Comparison of ENCODE assay signal across 9 cellular contexts in the genomic region with DNA sequence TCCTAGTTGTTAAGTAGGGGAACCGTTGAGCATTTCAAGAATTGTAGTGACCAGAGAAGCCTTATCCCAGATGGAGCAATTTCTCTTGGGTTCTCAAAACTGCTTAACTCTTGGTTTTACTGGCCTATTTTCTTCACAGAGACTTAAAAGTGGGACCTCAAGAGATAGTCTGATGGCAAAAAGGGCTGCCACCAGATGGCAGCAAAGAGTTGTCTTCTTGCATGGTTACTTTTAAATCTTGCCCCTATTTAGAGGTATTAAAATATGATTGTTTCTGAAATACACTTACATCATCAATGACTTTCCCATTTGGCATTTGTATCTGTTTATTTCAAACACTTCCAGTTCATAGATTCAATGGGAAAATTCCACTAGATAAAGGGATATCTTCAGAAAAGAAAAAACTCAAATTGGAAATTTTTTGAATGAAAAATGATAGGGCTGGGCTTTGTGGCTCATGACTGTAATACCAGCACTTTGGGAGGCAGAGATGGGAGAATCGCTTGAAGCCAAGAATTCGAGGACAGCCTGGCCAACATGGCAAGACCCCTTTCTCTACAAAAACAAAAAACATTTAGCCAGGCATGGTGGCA.
DNase-seq lines count a peak whose midpoint lies in the region; ATAC-seq and TF ChIP-seq lines count a peak whose summit lies in the region.
"Had no signal": no experiment of that assay in that cellular context is flagged by ENCODE, and none has a peak within 500 bp of the region (broad histone marks: within the 10 kb centered on the region; RNA-seq: fewer than 3 reads in every experiment).

No MANE protein-coding gene starts in this region.

- no peak overlapping the region for H3K4me3 Mint-ChIP-seq in nephron progenitor cell
- H3K4me3 Mint-ChIP-seq: naive B cell had no signal

- no peaks in the 10 kb centered on the region for H3K36me3 Mint-ChIP-seq in nephron progenitor cell (ENCODE audit: low read depth)
- H3K36me3 Mint-ChIP-seq: naive B cell had no signal

- peak; percentile 87 for TF ChIP-seq CTCF in C4-2B (conservative IDR thresholded peaks at IDR 0.05)
- TF ChIP-seq CTCF in LNCAP (IDR thresholded peaks at IDR 0.05) = peak; percentile 82
- TF ChIP-seq CTCF in nephron progenitor cell (IDR thresholded peaks at IDR 0.05) = peak; percentile 83

- H3K27ac ChIP-seq in C4-2B = no peak overlapping the region

- H3K27ac Mint-ChIP-seq in nephron progenitor cell = no peak overlapping the region

- no peaks in the 10 kb centered on the region for H3K27me3 Mint-ChIP-seq in nephron progenitor cell (ENCODE audit: low read depth, poor library complexity)

- H3K9me3 Mint-ChIP-seq in nephron progenitor cell = no peaks in the 10 kb centered on the region

- peak; percentile 71 for ATAC-seq in GM18861 (IDR thresholded peaks at IDR 0.05; ENCODE audit: unreplicated experiment)
- ATAC-seq in SK-N-SH treated with all-trans-retinoic acid at 6 μM for 48 hours = 0 out of 3 replicates have a peak, but pooled peaks have one; percentile 43
- no peak for ATAC-seq in HG03354 (IDR thresholded peaks at IDR 0.05; ENCODE audit: poor library complexity, severe bottlenecking, unreplicated experiment)
- no peak for ATAC-seq in HG02763 (IDR thresholded peaks at IDR 0.05; ENCODE audit: unreplicated experiment)

- TF ChIP-seq POLR2A in erythroblast (IDR thresholded peaks at IDR 0.05; ENCODE audit: low read length) = no peak

- DNase-seq in erythroblast (lab: John Stamatoyannopoulos, UW) (peak; percentile 27 to 59), nephron progenitor cell (peak; percentile 70)
- DNase-seq: naive B cell had no signal

- H3K4me1 Mint-ChIP-seq in nephron progenitor cell = no peaks in the 10 kb centered on the region
- H3K4me1 Mint-ChIP-seq: naive B cell had no signal

TF ChIP-seq in SK-N-SH treated with all-trans-retinoic acid at 6 μM for 48 hours, 23 proteins besides CTCF, POLR2A, EP300 and RAD21:
- TF ChIP-seq GLIS3 (CRISPR knock-in tag; IDR thresholded peaks at IDR 0.05) (no peak), BACH2 (CRISPR knock-in tag; IDR thresholded peaks at IDR 0.05; ENCODE audit: borderline replicate concordance) (no peak), CSDC2 (CRISPR knock-in tag; IDR thresholded peaks at IDR 0.05) (no peak), ARNTL (CRISPR knock-in tag; IDR thresholded peaks at IDR 0.05; ENCODE audit: borderline replicate concordance, low read depth) (no peak), ZNF565 (CRISPR knock-in tag; conservative IDR thresholded peaks at IDR 0.05; ENCODE audit: low read depth) (no peak), OSR1 (CRISPR knock-in tag; IDR thresholded peaks at IDR 0.05) (no peak), ZFP30 (CRISPR knock-in tag; IDR thresholded peaks at IDR 0.05) (no peak), RARB (CRISPR knock-in tag; IDR thresholded peaks at IDR 0.05) (no peak), ZC3H10 (CRISPR knock-in tag; IDR thresholded peaks at IDR 0.05) (no peak), TCF4 (CRISPR knock-in tag; IDR thresholded peaks at IDR 0.05; ENCODE audit: borderline replicate concordance) (no peak), ZNF8 (CRISPR knock-in tag; IDR thresholded peaks at IDR 0.05) (no peak), PPARA (CRISPR knock-in tag; IDR thresholded peaks at IDR 0.05; ENCODE audit: borderline replicate concordance) (no peak), ZFP3 (CRISPR knock-in tag; IDR thresholded peaks at IDR 0.05) (no peak), ZNF70 (CRISPR knock-in tag; IDR thresholded peaks at IDR 0.05) (no peak), TOX (CRISPR knock-in tag; IDR thresholded peaks at IDR 0.05; ENCODE audit: borderline replicate concordance) (no peak), ISL1 (CRISPR knock-in tag; IDR thresholded peaks at IDR 0.05) (no peak), ESRRG (CRISPR knock-in tag; IDR thresholded peaks at IDR 0.05) (no peak)
- TF ChIP-seq, protein P1, sequence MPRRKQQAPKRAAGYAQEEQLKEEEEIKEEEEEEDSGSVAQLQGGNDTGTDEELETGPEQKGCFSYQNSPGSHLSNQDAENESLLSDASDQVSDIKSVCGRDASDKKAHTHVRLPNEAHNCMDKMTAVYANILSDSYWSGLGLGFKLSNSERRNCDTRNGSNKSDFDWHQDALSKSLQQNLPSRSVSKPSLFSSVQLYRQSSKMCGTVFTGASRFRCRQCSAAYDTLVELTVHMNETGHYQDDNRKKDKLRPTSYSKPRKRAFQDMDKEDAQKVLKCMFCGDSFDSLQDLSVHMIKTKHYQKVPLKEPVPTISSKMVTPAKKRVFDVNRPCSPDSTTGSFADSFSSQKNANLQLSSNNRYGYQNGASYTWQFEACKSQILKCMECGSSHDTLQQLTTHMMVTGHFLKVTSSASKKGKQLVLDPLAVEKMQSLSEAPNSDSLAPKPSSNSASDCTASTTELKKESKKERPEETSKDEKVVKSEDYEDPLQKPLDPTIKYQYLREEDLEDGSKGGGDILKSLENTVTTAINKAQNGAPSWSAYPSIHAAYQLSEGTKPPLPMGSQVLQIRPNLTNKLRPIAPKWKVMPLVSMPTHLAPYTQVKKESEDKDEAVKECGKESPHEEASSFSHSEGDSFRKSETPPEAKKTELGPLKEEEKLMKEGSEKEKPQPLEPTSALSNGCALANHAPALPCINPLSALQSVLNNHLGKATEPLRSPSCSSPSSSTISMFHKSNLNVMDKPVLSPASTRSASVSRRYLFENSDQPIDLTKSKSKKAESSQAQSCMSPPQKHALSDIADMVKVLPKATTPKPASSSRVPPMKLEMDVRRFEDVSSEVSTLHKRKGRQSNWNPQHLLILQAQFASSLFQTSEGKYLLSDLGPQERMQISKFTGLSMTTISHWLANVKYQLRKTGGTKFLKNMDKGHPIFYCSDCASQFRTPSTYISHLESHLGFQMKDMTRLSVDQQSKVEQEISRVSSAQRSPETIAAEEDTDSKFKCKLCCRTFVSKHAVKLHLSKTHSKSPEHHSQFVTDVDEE (CRISPR knock-in tag; IDR thresholded peaks at IDR 0.05) = no peak
- TF ChIP-seq, protein P2, sequence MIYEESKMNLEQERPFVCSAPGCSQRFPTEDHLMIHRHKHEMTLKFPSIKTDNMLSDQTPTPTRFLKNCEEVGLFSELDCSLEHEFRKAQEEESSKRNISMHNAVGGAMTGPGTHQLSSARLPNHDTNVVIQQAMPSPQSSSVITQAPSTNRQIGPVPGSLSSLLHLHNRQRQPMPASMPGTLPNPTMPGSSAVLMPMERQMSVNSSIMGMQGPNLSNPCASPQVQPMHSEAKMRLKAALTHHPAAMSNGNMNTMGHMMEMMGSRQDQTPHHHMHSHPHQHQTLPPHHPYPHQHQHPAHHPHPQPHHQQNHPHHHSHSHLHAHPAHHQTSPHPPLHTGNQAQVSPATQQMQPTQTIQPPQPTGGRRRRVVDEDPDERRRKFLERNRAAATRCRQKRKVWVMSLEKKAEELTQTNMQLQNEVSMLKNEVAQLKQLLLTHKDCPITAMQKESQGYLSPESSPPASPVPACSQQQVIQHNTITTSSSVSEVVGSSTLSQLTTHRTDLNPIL (CRISPR knock-in tag; IDR thresholded peaks at IDR 0.05; ENCODE audit: low read depth) = no peak
- TF ChIP-seq, protein P3, sequence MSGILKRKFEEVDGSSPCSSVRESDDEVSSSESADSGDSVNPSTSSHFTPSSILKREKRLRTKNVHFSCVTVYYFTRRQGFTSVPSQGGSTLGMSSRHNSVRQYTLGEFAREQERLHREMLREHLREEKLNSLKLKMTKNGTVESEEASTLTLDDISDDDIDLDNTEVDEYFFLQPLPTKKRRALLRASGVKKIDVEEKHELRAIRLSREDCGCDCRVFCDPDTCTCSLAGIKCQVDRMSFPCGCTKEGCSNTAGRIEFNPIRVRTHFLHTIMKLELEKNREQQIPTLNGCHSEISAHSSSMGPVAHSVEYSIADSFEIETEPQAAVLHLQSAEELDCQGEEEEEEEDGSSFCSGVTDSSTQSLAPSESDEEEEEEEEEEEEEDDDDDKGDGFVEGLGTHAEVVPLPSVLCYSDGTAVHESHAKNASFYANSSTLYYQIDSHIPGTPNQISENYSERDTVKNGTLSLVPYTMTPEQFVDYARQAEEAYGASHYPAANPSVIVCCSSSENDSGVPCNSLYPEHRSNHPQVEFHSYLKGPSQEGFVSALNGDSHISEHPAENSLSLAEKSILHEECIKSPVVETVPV (CRISPR knock-in tag; IDR thresholded peaks at IDR 0.05) = no peak

Comparison
In these comparisons a context has a peak if more than half of its experiments do, and no peak if none do; other contexts are left out.
1. ATAC-seq: peak in GM18861 (single experiment) and SK-N-SH treated with all-trans-retinoic acid at 6 μM for 48 hours (single experiment); none in HG03354 (single experiment) and HG02763 (single experiment).
2. Peak in every context shown above with its lines, with median percentiles within 50 percentile points of each other: CTCF ChIP-seq.